In genomic region chr2:197502201-197502600, GRCh38 we compare ENCODE assay signal across 11 cellular contexts. TPM values are rescaled to one million over a fixed set of nuclear protein-coding genes. Genes with fewer than 3 reads are reported as not detected.
DNase-seq lines count a peak whose midpoint lies in the region; ATAC-seq and TF ChIP-seq lines count a peak whose summit lies in the region.
"Had no signal": no experiment of that assay in that cellular context is flagged by ENCODE, and none has a peak within 500 bp of the region (broad histone marks: within the 10 kb centered on the region; RNA-seq: fewer than 3 reads in every experiment).

No MANE protein-coding gene starts in this region.

- DNase-seq in GM12864 (ENCODE audit: low read depth) (no peak), PC-3 (no peak), progenitor cell of endocrine pancreas (ENCODE audit: low spot score, unreplicated experiment) (no peak), occipital lobe (lab: John Stamatoyannopoulos, UW) (no peak), SIG-M5 treated with dmso at 0.1 percent for 504 hours (lab: John Stamatoyannopoulos, UW; ENCODE audit: unreplicated experiment) (no peak), NCI-H1105 (lab: John Stamatoyannopoulos, UW) (no peak)
- DNase-seq: kidney glomerular epithelial cell, NCI-H1092, SW 1271 had no signal

- H3K27me3 ChIP-seq in PC-3 (ENCODE audit: low read length) (no peaks in the 10 kb centered on the region), endocrine pancreas (ENCODE audit: control insufficient read depth, insufficient read depth, low read length) (no peaks in the 10 kb centered on the region)

- H3K27ac ChIP-seq in PC-3 (ENCODE audit: low read length), result no peak overlapping the region

- no peak for TF ChIP-seq CTCF in GM12864 (IDR thresholded peaks at IDR 0.05; ENCODE audit: low read depth, low read length, missing control alignments)
- TF ChIP-seq CTCF in PC-3 (conservative IDR thresholded peaks at IDR 0.05; ENCODE audit: low read depth, low read length), result no peak
- TF ChIP-seq CTCF in progenitor cell of endocrine pancreas (IDR thresholded peaks at IDR 0.05; ENCODE audit: unreplicated experiment), result no peak

- H3K9ac ChIP-seq in PC-3 (ENCODE audit: low read length), result peak overlapping the region; percentile 98
- H3K9ac ChIP-seq in endocrine pancreas (ENCODE audit: control insufficient read depth, insufficient read depth, low read length), result no peak overlapping the region

- H3K9me3 Mint-ChIP-seq in progenitor cell of endocrine pancreas (ENCODE audit: low read depth), result no peaks in the 10 kb centered on the region

- no TSS peak for BruUV-seq in PC-3 (replicated peaks; lab: Mats Ljungman, UMichigan)

- peak overlapping the region; percentile 96 for H3K4me2 ChIP-seq in PC-3 (ENCODE audit: low read length)

- no peaks in the 10 kb centered on the region for H3K27me3 Mint-ChIP-seq in progenitor cell of endocrine pancreas

- H3K4me3 ChIP-seq in GM12864 (ENCODE audit: low read depth, low read length) (peak overlapping the region; percentile 100), PC-3 (ENCODE audit: low read length) (peak overlapping the region; percentile 89), endocrine pancreas (ENCODE audit: control insufficient read depth, insufficient read depth, low read length) (peak overlapping the region; percentile 94)

- no peaks in the 10 kb centered on the region for H3F3A ChIP-seq in PC-3 (ENCODE audit: low read length, unreplicated experiment)

- H3K36me3 Mint-ChIP-seq in progenitor cell of endocrine pancreas (ENCODE audit: insufficient read depth), result peaks cover 16% of the 10 kb centered on the region

- peaks cover 26% of the 10 kb centered on the region for H3K4me1 Mint-ChIP-seq in progenitor cell of endocrine pancreas (ENCODE audit: low read depth)

- H3K27ac Mint-ChIP-seq in progenitor cell of endocrine pancreas, result peak overlapping the region; percentile 63

- H4K20me1 ChIP-seq in PC-3 (ENCODE audit: low read length), result peaks cover 42% of the 10 kb centered on the region

- peak overlapping the region; percentile 97 for H3K4me3 Mint-ChIP-seq in progenitor cell of endocrine pancreas (ENCODE audit: low read depth)

- H3K36me3 ChIP-seq in PC-3 (ENCODE audit: low read depth, low read length), result peaks cover 51% of the 10 kb centered on the region
- H3K36me3 ChIP-seq in endocrine pancreas (ENCODE audit: control insufficient read depth, insufficient read depth, low read length), result peaks cover 11% of the 10 kb centered on the region

- CTCF ChIA-PET in PC-3 (lab: Charles Lee), result no interaction called here

- peaks cover 76% of the 10 kb centered on the region for H3K79me2 ChIP-seq in PC-3 (ENCODE audit: low read length)

- H3K4me1 ChIP-seq in PC-3 (ENCODE audit: insufficient read depth, low read length), result peaks cover 17% of the 10 kb centered on the region
- peaks cover 20% of the 10 kb centered on the region for H3K4me1 ChIP-seq in endocrine pancreas (ENCODE audit: control insufficient read depth, insufficient read depth, low read length)

- no peaks in the 10 kb centered on the region for H3K9me2 ChIP-seq in PC-3 (replicated peaks; ENCODE audit: low read length)

- ATAC-seq in PC-3 (no peak), GM18519 (IDR thresholded peaks at IDR 0.05; ENCODE audit: low FRiP score, unreplicated experiment) (no peak)

- H3K9me3 ChIP-seq in PC-3 (ENCODE audit: low read length), result no peaks in the 10 kb centered on the region
- no peaks in the 10 kb centered on the region for H3K9me3 ChIP-seq in endocrine pancreas (ENCODE audit: control insufficient read depth, low read length)

- intact Hi-C loops in PC-3 (cut with micrococcal nuclease), result loop anchor here (5.0 kb wide), 1 partner anchor 275 kb away; no protein-coding TSS in a partner anchor

- H2AFZ ChIP-seq in PC-3 (ENCODE audit: low read length), result no peak overlapping the region

- POLR2A ChIA-PET in PC-3 (lab: Charles Lee; ENCODE audit: unreplicated experiment), result interaction anchor here (0.6 kb wide), 1 partner anchor 322 kb away, joined by 5 read pairs; no protein-coding TSS in a partner anchor

RNA-seq across cellular contexts. Expression of gene HSPE1, which starts 2.0 kb away (rescaled TPM):
- total RNA-seq in PC-3 (2014; rRNA removed) (266 and 321 TPM in 2 replicates), progenitor cell of endocrine pancreas (180 and 185 TPM in 2 replicates), occipital lobe (63.3 TPM)

RNA-seq across cellular contexts. Expression of gene HSPD1, which starts 2.6 kb away (rescaled TPM):
- total RNA-seq in PC-3 (2014; rRNA removed) (396 and 410 TPM in 2 replicates), progenitor cell of endocrine pancreas (403 and 409 TPM in 2 replicates), occipital lobe (158 TPM)

RNA-seq across cellular contexts. Expression of gene MOB4, which starts 13.7 kb away (rescaled TPM):
- total RNA-seq in PC-3 (2014; rRNA removed) (16.8 and 24.9 TPM in 2 replicates), progenitor cell of endocrine pancreas (29.8 and 41.4 TPM in 2 replicates), occipital lobe (101 TPM)

RNA-seq across cellular contexts. Expression of gene COQ10B, which starts 48.8 kb away (rescaled TPM):
- total RNA-seq in PC-3 (2014; rRNA removed) (23.5 and 25.7 TPM in 2 replicates), progenitor cell of endocrine pancreas (11.0 and 11.8 TPM in 2 replicates), occipital lobe (31.7 TPM)
